In the genomic region with DNA sequence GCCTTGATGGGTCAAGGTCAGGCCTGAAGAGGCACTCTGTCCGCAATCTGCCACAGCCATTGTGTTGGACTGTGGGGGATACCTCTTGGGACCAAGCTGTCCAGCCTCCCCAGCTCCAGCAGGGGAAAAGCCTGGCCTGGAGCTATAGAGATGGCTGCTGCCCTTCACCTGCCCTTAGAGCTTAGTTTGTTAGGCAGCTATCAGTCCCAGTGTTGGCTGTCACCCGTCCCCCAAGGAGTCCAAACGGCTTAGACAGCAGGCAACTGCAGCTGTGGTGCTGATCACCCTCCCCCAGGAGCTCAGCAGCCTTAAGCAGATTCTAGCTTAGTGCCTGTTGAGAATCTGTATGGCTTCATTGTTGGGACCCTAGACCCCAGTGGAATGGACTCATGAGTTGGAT, we compare ENCODE assay signal across 28 cellular contexts.
"Had no signal": no experiment of that assay in that cellular context is flagged by ENCODE, and none has a peak within 500 bp of the region (broad histone marks: within the 10 kb centered on the region; RNA-seq: fewer than 3 reads in every experiment).

No MANE protein-coding gene starts in this region.

- H3K4me1 Mint-ChIP-seq: naive thymus-derived CD8-positive, alpha-beta T cell; nephron progenitor cell; neural crest cell; stimulated activated effector memory CD8-positive, alpha-beta T cell treated with anti-CD3 and anti-CD28 coated beads, Interleukin-12 subunit alpha, Interleukin-12 subunit beta, amount 100 ng/mL, for 72 hours had no signal

- H3K4me3 Mint-ChIP-seq: naive thymus-derived CD8-positive, alpha-beta T cell; natural killer cell treated with Interleukin-12 subunit alpha and Interleukin-12 subunit beta and Interleukin-15 and Interleukin-18, amount 100 ng/mL, for 72 hours; nephron progenitor cell; neural crest cell; stimulated activated effector memory CD8-positive, alpha-beta T cell treated with anti-CD3 and anti-CD28 coated beads, Interleukin-12 subunit alpha, Interleukin-12 subunit beta, amount 100 ng/mL, for 72 hours; stimulated activated naive B cell treated with anti-CD40 and anti-IgM and Interleukin-4, amounts not matched to agents 10 μg/mL and 1 μg/mL and 100 μg/mL, for 72 hours; stimulated activated naive CD8-positive, alpha-beta T cell treated with anti-CD3 and anti-CD28 coated beads, Interleukin-15, Interleukin-2, amounts not matched to agents 100 ng/mL and 50 ng/mL, for 24 hours had no signal

- H3K4me1 ChIP-seq: pancreas, prostate gland, right atrium auricular region, sigmoid colon, stomach, thyroid gland, tibial nerve, upper lobe of left lung, vagina had no signal

- H3K36me3 ChIP-seq: neutrophil, pancreas, prostate gland, right atrium auricular region, sigmoid colon, stomach, thoracic aorta, thyroid gland, tibial nerve, upper lobe of left lung, vagina had no signal

- FAIRE-seq: pancreas, small intestine, urothelium cell line had no signal

- ATAC-seq: naive thymus-derived CD8-positive, alpha-beta T cell; stimulated activated effector memory CD8-positive, alpha-beta T cell treated with anti-CD3 and anti-CD28 coated beads, Interleukin-12 subunit alpha, Interleukin-12 subunit beta, amount 100 ng/mL, for 72 hours had no signal

- DNase-seq: naive thymus-derived CD8-positive, alpha-beta T cell; nephron progenitor cell; nucleus accumbens; retina; sigmoid colon; small intestine; stimulated activated CD4-positive, alpha-beta T cell treated with anti-CD3 and anti-CD28 coated beads, Interleukin-15, amount 100 ng/mL, for 24 hours; stimulated activated CD4-positive, alpha-beta T cell treated with anti-CD3 and anti-CD28 coated beads, Interleukin-2, amount 100 ng/mL, for 24 hours; stimulated activated CD4-positive, alpha-beta T cell treated with anti-CD3 and anti-CD28 coated beads, Interleukin-2, amount 100 ng/mL, for 48 hours; stimulated activated CD4-positive, alpha-beta T cell treated with anti-CD3 and anti-CD28 coated beads, Interleukin-4, amount 100 ng/mL, for 24 hours; stimulated activated naive B cell treated with anti-CD40 and anti-IgM and Interleukin-4, amounts not matched to agents 10 μg/mL and 1 μg/mL and 100 μg/mL, for 72 hours; stimulated activated naive CD4-positive, alpha-beta T cell treated with Interleukin-2 at 50 U/mL for 16 hours; stomach; thyroid gland; trophoblast cell; upper lobe of left lung had no signal

- H3K27ac Mint-ChIP-seq: naive thymus-derived CD8-positive, alpha-beta T cell; natural killer cell treated with Interleukin-12 subunit alpha and Interleukin-12 subunit beta and Interleukin-15 and Interleukin-18, amount 100 ng/mL, for 72 hours; nephron progenitor cell; stimulated activated effector memory CD8-positive, alpha-beta T cell treated with anti-CD3 and anti-CD28 coated beads, Interleukin-12 subunit alpha, Interleukin-12 subunit beta, amount 100 ng/mL, for 72 hours; stimulated activated naive B cell treated with anti-CD40 and anti-IgM and Interleukin-4, amounts not matched to agents 10 μg/mL and 1 μg/mL and 100 μg/mL, for 72 hours; stimulated activated naive CD8-positive, alpha-beta T cell treated with anti-CD3 and anti-CD28 coated beads, Interleukin-15, Interleukin-2, amounts not matched to agents 100 ng/mL and 50 ng/mL, for 24 hours had no signal

- H3K36me3 Mint-ChIP-seq: natural killer cell treated with Interleukin-12 subunit alpha and Interleukin-12 subunit beta and Interleukin-15 and Interleukin-18, amount 100 ng/mL, for 72 hours; stimulated activated effector memory CD8-positive, alpha-beta T cell treated with anti-CD3 and anti-CD28 coated beads, Interleukin-12 subunit alpha, Interleukin-12 subunit beta, amount 100 ng/mL, for 72 hours had no signal

- H3K9me3 Mint-ChIP-seq: stimulated activated naive CD8-positive, alpha-beta T cell treated with anti-CD3 and anti-CD28 coated beads, Interleukin-15, Interleukin-2, amounts not matched to agents 100 ng/mL and 50 ng/mL, for 24 hours had no signal

- H3K4me3 ChIP-seq: pancreas, prostate gland, right atrium auricular region, sigmoid colon, stomach, thoracic aorta, thyroid gland, tibial nerve, upper lobe of left lung, vagina had no signal

- H3K27me3 ChIP-seq: neutrophil, pancreas, right atrium auricular region, sigmoid colon, stomach, thyroid gland, tibial nerve, upper lobe of left lung, vagina had no signal

- H3K9me3 ChIP-seq: neutrophil, pancreas, prostate gland, sigmoid colon, thoracic aorta, thyroid gland, vagina had no signal

- H3K27ac ChIP-seq: neutrophil, pancreas, prostate gland, right atrium auricular region, sigmoid colon, stomach, thoracic aorta, thyroid gland, tibial nerve, upper lobe of left lung, vagina had no signal
